1 cellular context compared by ENCODE assay signal in genomic region chr20:47266847-47267515, GRCh38.
TF ChIP-seq lines count a peak whose summit lies in the region.

No MANE protein-coding gene starts in this region.

TF ChIP-seq in GM12878, 131 proteins besides CTCF, POLR2A, EP300 and RAD21 (continued from another document):
- TF ChIP-seq HSF1 (IDR thresholded peaks at IDR 0.05; ENCODE audit: low read depth, low read length) = no peak
- TF ChIP-seq BMI1 (IDR thresholded peaks at IDR 0.05; ENCODE audit: borderline replicate concordance) = no peak
- 0 out of 2 replicates have a peak, but pooled peaks have one; percentile 9 for TF ChIP-seq NFXL1 (IDR thresholded peaks at IDR 0.05; ENCODE audit: borderline replicate concordance)
- TF ChIP-seq BACH1 (IDR thresholded peaks at IDR 0.05; ENCODE audit: borderline replicate concordance) = no peak
